20 cellular contexts compared by ENCODE assay signal in the genomic region with DNA sequence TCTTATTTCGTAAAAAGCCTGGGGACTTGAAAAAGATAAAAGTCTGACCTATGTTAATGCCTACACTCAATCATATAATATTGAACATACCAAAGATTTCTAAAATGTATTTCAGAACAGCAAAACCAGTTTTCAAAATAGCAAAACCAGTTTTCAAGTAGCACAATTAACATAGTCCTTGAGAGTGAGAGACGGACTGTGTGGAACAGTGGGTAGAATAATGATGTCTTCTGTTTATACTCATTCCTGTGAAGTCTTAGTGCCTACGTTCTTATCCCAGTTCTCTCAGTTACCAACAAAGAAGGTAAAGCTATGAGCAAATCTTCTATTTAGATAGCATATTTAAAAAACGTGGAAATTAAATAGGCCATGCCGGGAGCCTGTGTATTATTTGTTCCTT.
"Had no signal": no experiment of that assay in that cellular context is flagged by ENCODE, and none has a peak within 500 bp of the region (broad histone marks: within the 10 kb centered on the region; RNA-seq: fewer than 3 reads in every experiment).

No MANE protein-coding gene starts in this region.

- H3K27ac ChIP-seq: coronary artery, neural progenitor cell, right lobe of liver, skin epidermis, stomach, suprapubic skin, tibial nerve, VCaP had no signal

- H3K4me2 ChIP-seq: neural progenitor cell had no signal

- H3K36me3 Mint-ChIP-seq: activated CD8-positive, alpha-beta memory T cell treated with anti-CD3 and anti-CD28 coated beads, Interleukin-2, amount 10 ng/mL, durations not matched to agents 7 days and 5 days; naive thymus-derived CD8-positive, alpha-beta T cell; neural progenitor cell; stimulated activated memory B cell treated with anti-CD40 and anti-IgM and Interleukin-4, amounts not matched to agents 10 μg/mL and 1 μg/mL and 100 μg/mL, for 72 hours had no signal

- H3K4me3 Mint-ChIP-seq: activated CD4-positive, alpha-beta T cell treated with anti-CD3 and anti-CD28 coated beads, Interleukin-2, amount 10 ng/mL, durations not matched to agents 7 days and 5 days; activated CD8-positive, alpha-beta memory T cell treated with anti-CD3 and anti-CD28 coated beads, Interleukin-2, amount 10 ng/mL, durations not matched to agents 7 days and 5 days; activated CD8-positive, alpha-beta T cell treated with anti-CD3 and anti-CD28 coated beads for 36 hours; activated naive CD8-positive, alpha-beta T cell treated with anti-CD3 and anti-CD28 coated beads, Interleukin-2, amount 50 U/mL, for 24 hours; naive thymus-derived CD8-positive, alpha-beta T cell; neural progenitor cell; stimulated activated memory B cell treated with anti-CD40 and anti-IgM and Interleukin-4, amounts not matched to agents 10 μg/mL and 1 μg/mL and 100 μg/mL, for 72 hours had no signal

- H3K4me3 ChIP-seq: coronary artery, neural progenitor cell, right lobe of liver, skin epidermis, stomach, suprapubic skin, tibial nerve had no signal

- H2AFZ ChIP-seq: neural progenitor cell had no signal

- H3K9me3 ChIP-seq: right lobe of liver, stomach, suprapubic skin, tibial nerve had no signal

- H3K4me1 ChIP-seq: neural progenitor cell, right lobe of liver, tibial nerve had no signal

- H3K36me3 ChIP-seq: neural progenitor cell, right lobe of liver, stomach, suprapubic skin, tibial nerve had no signal

- H3K9ac ChIP-seq: neural progenitor cell had no signal

- ATAC-seq: activated CD4-positive, CD25-positive, alpha-beta regulatory T cell treated with anti-CD3 and anti-CD28 coated beads, Interleukin-2, amount 50 U/mL, for 24 hours; activated CD8-positive, alpha-beta memory T cell treated with anti-CD3 and anti-CD28 coated beads, Interleukin-2, amount 10 ng/mL, durations not matched to agents 7 days and 5 days; activated CD8-positive, alpha-beta T cell treated with anti-CD3 and anti-CD28 coated beads for 36 hours; activated naive CD8-positive, alpha-beta T cell treated with anti-CD3 and anti-CD28 coated beads, Interleukin-2, amount 50 U/mL, for 24 hours; naive thymus-derived CD8-positive, alpha-beta T cell; right lobe of liver; stimulated activated memory B cell treated with anti-CD40 and anti-IgM and Interleukin-4, amounts not matched to agents 10 μg/mL and 1 μg/mL and 100 μg/mL, for 72 hours had no signal

- H3K27me3 ChIP-seq: neural progenitor cell, right lobe of liver, stomach, suprapubic skin, tibial nerve had no signal

- H3K9me3 Mint-ChIP-seq: activated CD4-positive, alpha-beta T cell treated with anti-CD3 and anti-CD28 coated beads, Interleukin-2, amount 10 ng/mL, durations not matched to agents 7 days and 5 days; activated CD8-positive, alpha-beta T cell treated with anti-CD3 and anti-CD28 coated beads for 36 hours; activated naive CD8-positive, alpha-beta T cell treated with anti-CD3 and anti-CD28 coated beads, Interleukin-2, amount 50 U/mL, for 24 hours; naive thymus-derived CD8-positive, alpha-beta T cell; stimulated activated memory B cell treated with anti-CD40 and anti-IgM and Interleukin-4, amounts not matched to agents 10 μg/mL and 1 μg/mL and 100 μg/mL, for 72 hours had no signal

- DNase-seq: activated CD4-positive, alpha-beta T cell treated with anti-CD3 and anti-CD28 coated beads, Interleukin-2, amount 10 ng/mL, durations not matched to agents 7 days and 5 days; activated CD8-positive, alpha-beta memory T cell treated with anti-CD3 and anti-CD28 coated beads, Interleukin-2, amount 10 ng/mL, durations not matched to agents 7 days and 5 days; activated CD8-positive, alpha-beta T cell treated with anti-CD3 and anti-CD28 coated beads for 36 hours; activated gamma-delta T cell; activated naive CD4-positive, alpha-beta T cell treated with anti-CD3 and anti-CD28 coated beads, Interleukin-2, amount 50 U/mL, for 16 hours; activated naive CD8-positive, alpha-beta T cell treated with anti-CD3 and anti-CD28 coated beads, Interleukin-2, amount 50 U/mL, for 24 hours; activated T-cell treated with anti-CD3 and anti-CD28 coated beads for 4 hours; cerebellar nuclear complex; naive thymus-derived CD8-positive, alpha-beta T cell; posterior cingulate gyrus; right lobe of liver; stomach had no signal

- H3K27ac Mint-ChIP-seq: activated CD4-positive, alpha-beta T cell treated with anti-CD3 and anti-CD28 coated beads, Interleukin-2, amount 10 ng/mL, durations not matched to agents 7 days and 5 days; activated CD8-positive, alpha-beta memory T cell treated with anti-CD3 and anti-CD28 coated beads, Interleukin-2, amount 10 ng/mL, durations not matched to agents 7 days and 5 days; activated CD8-positive, alpha-beta T cell treated with anti-CD3 and anti-CD28 coated beads for 36 hours; activated naive CD8-positive, alpha-beta T cell treated with anti-CD3 and anti-CD28 coated beads, Interleukin-2, amount 50 U/mL, for 24 hours; naive thymus-derived CD8-positive, alpha-beta T cell; neural progenitor cell; stimulated activated memory B cell treated with anti-CD40 and anti-IgM and Interleukin-4, amounts not matched to agents 10 μg/mL and 1 μg/mL and 100 μg/mL, for 72 hours had no signal

- H3K4me1 Mint-ChIP-seq: activated CD4-positive, alpha-beta T cell treated with anti-CD3 and anti-CD28 coated beads, Interleukin-2, amount 10 ng/mL, durations not matched to agents 7 days and 5 days; activated CD8-positive, alpha-beta memory T cell treated with anti-CD3 and anti-CD28 coated beads, Interleukin-2, amount 10 ng/mL, durations not matched to agents 7 days and 5 days; activated naive CD8-positive, alpha-beta T cell treated with anti-CD3 and anti-CD28 coated beads, Interleukin-2, amount 50 U/mL, for 24 hours; naive thymus-derived CD8-positive, alpha-beta T cell; neural progenitor cell; stimulated activated memory B cell treated with anti-CD40 and anti-IgM and Interleukin-4, amounts not matched to agents 10 μg/mL and 1 μg/mL and 100 μg/mL, for 72 hours had no signal
